Comparison of ENCODE assay signal across 8 cellular contexts in genomic region chr1:148037850-148038461, GRCh38.
DNase-seq lines count a peak whose midpoint lies in the region; ATAC-seq, FAIRE-seq and TF ChIP-seq lines count a peak whose summit lies in the region.
"Not testable (repeated sequence)": the region's sequence is repeated elsewhere in the genome, so short reads cannot be mapped to it uniquely, and the experiment has no call there.

No MANE protein-coding gene starts in this region.

- not testable (repeated sequence) for H4K20me1 ChIP-seq in HepG2 (ENCODE audit: insufficient read depth, low read length)

- POLR2A ChIA-PET in HepG2 (lab: Yijun Ruan, JAX), result interaction anchor here (0.9 to 1.0 kb wide), 3 partner anchors 226 to 1661 kb away, joined by 3 to 5 read pairs (median 3); no protein-coding TSS in a partner anchor

- ATAC-seq in GM19438 (IDR thresholded peaks at IDR 0.05; ENCODE audit: low read depth, unreplicated experiment) (peak; percentile 6), HG02870 (IDR thresholded peaks at IDR 0.05; ENCODE audit: unreplicated experiment) (peak; percentile 1), HepG2 (peak; percentile 21), gastrocnemius medialis (peak in 1 of 2 donors; percentile 9)

- H3K27me3 ChIP-seq in ACC112 (ENCODE audit: insufficient read depth, low read length); MG63; ectodermal cell (ENCODE audit: control insufficient read depth, insufficient read depth, low read length, poor library complexity, severe bottlenecking); HepG2 (ENCODE audit: control insufficient read depth in 1 of 2, insufficient read depth in 2 of 2, low read length in 2 of 2); gastrocnemius medialis: not testable (repeated sequence)

- in situ Hi-C loops in HepG2 (cut with HindIII; ENCODE audit: extremely low pct_ligation_motif_present, low pct_unique_long_range_greater_than_20kb); gastrocnemius medialis (cut with MboI; ENCODE audit: low sequenced_read_pairs in 4 of 4): not testable (repeated sequence)

- not testable (repeated sequence) for H3K79me2 ChIP-seq in ACC112 (ENCODE audit: control insufficient read depth, insufficient read depth, low read length, unreplicated experiment); HepG2 (ENCODE audit: insufficient read depth, low read length)

- TF ChIP-seq EP300 in HepG2 (IDR thresholded peaks at IDR 0.05; ENCODE audit: low read depth in 2 of 2, low read length in 2 of 2); HepG2 (CRISPR knock-in tag; IDR thresholded peaks at IDR 0.05; ENCODE audit: borderline replicate concordance): not testable (repeated sequence)

- TF ChIP-seq POLR2A in HepG2 (IDR thresholded peaks at IDR 0.05; ENCODE audit: insufficient read depth in 1 of 2, low read depth in 2 of 2, low read length in 2 of 2); gastrocnemius medialis (IDR thresholded peaks at IDR 0.05): not testable (repeated sequence)

- not testable (repeated sequence) for H2AFZ ChIP-seq in ACC112 (ENCODE audit: low read length, unreplicated experiment); HepG2 (ENCODE audit: low read length)

- not testable (repeated sequence) for H3K27ac ChIP-seq in ACC112 (ENCODE audit: low read depth, low read length); ectodermal cell (ENCODE audit: insufficient read depth, low read depth, low read length, poor library complexity, severe bottlenecking); HepG2 (ENCODE audit: extremely low read length, insufficient read depth, low read length)
- peak overlapping the region in 1 of 4 donors; percentile 51 for H3K27ac ChIP-seq in gastrocnemius medialis

- FAIRE-seq in HepG2 (lab: Jason Lieb, UNC), result peak; percentile 44

- intact Hi-C loops in HepG2 (cut with micrococcal nuclease; ENCODE audit: unreplicated experiment); gastrocnemius medialis (cut with DNase I; ENCODE audit: low total_unique reads): not testable (repeated sequence)

- TF ChIP-seq CTCF in HepG2 (CRISPR knock-in tag; IDR thresholded peaks at IDR 0.05); gastrocnemius medialis (IDR thresholded peaks at IDR 0.05 in 4 of 5, conservative IDR thresholded peaks at IDR 0.05 in 1 of 5): not testable (repeated sequence)

- not testable (repeated sequence) for H3K9me3 ChIP-seq in MG63; ectodermal cell (ENCODE audit: control insufficient read depth, low read length); HepG2 (ENCODE audit: low read length); gastrocnemius medialis

- WGBS in ectodermal cell, 2 experiments, result 28 to 33% methylated on average over 1 to 2 of the region's 21 CpGs
- WGBS in HepG2 (ENCODE audit: low lambda C conversion rate), result 0% methylated on average over 5 of the region's 21 CpGs

- H3K36me3 ChIP-seq in ACC112 (ENCODE audit: insufficient read depth, low read length); MG63; ectodermal cell (ENCODE audit: control insufficient read depth, insufficient read depth, low read length); HepG2 (replicated peaks in 1 of 2; ENCODE audit: control insufficient read depth in 1 of 2, insufficient read depth in 2 of 2, low read length in 2 of 2); gastrocnemius medialis: not testable (repeated sequence)

- peak overlapping the region; percentile 74 for H3K4me2 ChIP-seq in HepG2 (ENCODE audit: low read depth, low read length)

- not testable (repeated sequence) for H3K4me1 ChIP-seq in ACC112 (ENCODE audit: control insufficient read depth, insufficient read depth, low read length, unreplicated experiment); ectodermal cell (ENCODE audit: control insufficient read depth, insufficient read depth, low read length); HepG2 (ENCODE audit: insufficient read depth, low read length); gastrocnemius medialis

- not testable (repeated sequence) for TF ChIP-seq RAD21 in HepG2 (CRISPR knock-in tag; IDR thresholded peaks at IDR 0.05)

- DNase-seq in MG63; HepG2 (ENCODE audit: low spot score); gastrocnemius medialis: not testable (repeated sequence)
- peak; percentile 35 to 41 for DNase-seq in activated T-cell treated with anti-CD3 and anti-CD28 coated beads, Interleukin-2, amount 50 U/mL, for 48 hours

- H3K4me3 ChIP-seq in ACC112 (ENCODE audit: low read depth, low read length) (peak overlapping the region; percentile 57), MG63 (peak overlapping the region; percentile 51), ectodermal cell (ENCODE audit: insufficient read depth, low read depth, low read length) (peak overlapping the region; percentile 27), HepG2 (replicated peaks in 1 of 3; ENCODE audit: insufficient read depth in 1 of 3, low read depth in 2 of 3, low read length in 3 of 3) (peak overlapping the region; percentile 45 to 58 (median 50); a peak in 5 of 6 replicates), gastrocnemius medialis (peak overlapping the region in 3 of 4 donors; percentile 43 to 55 (median 51))

- CTCF ChIA-PET in HepG2 (lab: Yijun Ruan, JAX; ENCODE audit: low intra/inter-chr PET ratio, low total read pairs), result not testable (repeated sequence)

- H3K9ac ChIP-seq in HepG2 (ENCODE audit: insufficient read depth, low read depth, low read length), result not testable (repeated sequence)

- not testable (repeated sequence) for BruUV-seq in HepG2 (replicated peaks; lab: Mats Ljungman, UMichigan)

TF ChIP-seq in HepG2, 621 proteins besides CTCF, POLR2A, EP300 and RAD21:
- TF ChIP-seq ZBTB21 (CRISPR knock-in tag; IDR thresholded peaks at IDR 0.05), result peak; percentile 44; the same call in 1 of the 2 replicates
